In genomic region chr6:27864906-27865883, GRCh38 we compare ENCODE assay signal across 8 cellular contexts. TPM values are rescaled to one million over a fixed set of nuclear protein-coding genes. Genes with fewer than 3 reads are reported as not detected.
DNase-seq lines count a peak whose midpoint lies in the region; ATAC-seq, FAIRE-seq and TF ChIP-seq lines count a peak whose summit lies in the region.

No MANE protein-coding gene starts in this region.

- peak; percentile 80 for FAIRE-seq in HTR-8/SVneo (lab: Jason Lieb, UNC)

- H3K9me3 Mint-ChIP-seq in Calu3 (ENCODE audit: low read depth, unreplicated experiment) = peaks cover 3% of the 10 kb centered on the region

- H3K27ac ChIP-seq in epithelial cell of prostate = peak overlapping the region; percentile 80

- H3K4me1 Mint-ChIP-seq in Calu3 (ENCODE audit: low read depth, unreplicated experiment) = peaks cover 23% of the 10 kb centered on the region

- TSS peak; percentile 99 for BruUV-seq in Calu3 (replicated peaks; lab: Mats Ljungman, UMichigan)

- intact Hi-C loops in Calu3 (cut with micrococcal nuclease; ENCODE audit: unreplicated experiment) = no loop called here

- CTCF ChIA-PET in Calu3 (lab: Charles Lee) = interaction anchor here (0.6 to 3.1 kb wide), 8 partner anchors 24 to 42 kb away, joined by 3 to 33 read pairs (median 3); a partner anchor contains a TSS

- no peaks in the 10 kb centered on the region for H3K36me3 ChIP-seq in NT2/D1 (ENCODE audit: insufficient read depth, insufficient read length, low read length)

- peak; percentile 61 for ATAC-seq in GM21423 (IDR thresholded peaks at IDR 0.05; ENCODE audit: unreplicated experiment)

- DNase-seq in Calu3 (peak; percentile 76), HTR-8/SVneo (ENCODE audit: insufficient read length, low spot score) (peak; percentile 95), NT2/D1 (ENCODE audit: low read depth, low spot score) (peak; percentile 87), activated T-cell treated with anti-CD3 and anti-CD28 coated beads for 1 hour (ENCODE audit: low read depth) (peak; percentile 35), epithelial cell of prostate (ENCODE audit: low read depth, low spot score) (peak; percentile 94)
- peak; percentile 37 for DNase-seq in stimulated activated naive CD4-positive, alpha-beta T cell treated with Interleukin-2 at 50 U/mL for 16 hours (lab: John Stamatoyannopoulos, UW)

- H3K4me3 ChIP-seq in NT2/D1 (ENCODE audit: insufficient read length, low read depth) (peak overlapping the region; percentile 75), mononuclear cell (ENCODE audit: low read length) (peak overlapping the region; percentile 78)

- H3K27me3 Mint-ChIP-seq in Calu3 (ENCODE audit: unreplicated experiment) = no peaks in the 10 kb centered on the region

- peak overlapping the region; percentile 80 for H3K27ac Mint-ChIP-seq in Calu3 (ENCODE audit: unreplicated experiment)

- H3K27me3 ChIP-seq in NT2/D1 (ENCODE audit: insufficient read depth, insufficient read length) (no peaks in the 10 kb centered on the region), mononuclear cell (ENCODE audit: insufficient read depth, low read length) (no peaks in the 10 kb centered on the region)

- H3K9ac ChIP-seq in NT2/D1 (ENCODE audit: insufficient read length, low read depth) = peak overlapping the region; percentile 93

- H3K9me3 ChIP-seq in NT2/D1 (ENCODE audit: insufficient read depth, low read length) (no peaks in the 10 kb centered on the region), mononuclear cell (ENCODE audit: low read depth, low read length) (no peaks in the 10 kb centered on the region)

- no peak for TF ChIP-seq CTCF in Calu3 (IDR thresholded peaks at IDR 0.05; ENCODE audit: unreplicated experiment)

- H3K4me1 ChIP-seq in NT2/D1 (ENCODE audit: insufficient read depth, insufficient read length) = no peaks in the 10 kb centered on the region
- peaks cover 39% of the 10 kb centered on the region for H3K4me1 ChIP-seq in mononuclear cell (ENCODE audit: insufficient read depth, low read length)

- H3K4me3 Mint-ChIP-seq in Calu3 (ENCODE audit: low read depth, unreplicated experiment) = peak overlapping the region; percentile 92

- peaks cover 49% of the 10 kb centered on the region for H3K36me3 Mint-ChIP-seq in Calu3 (ENCODE audit: insufficient read depth, unreplicated experiment)

RNA-seq across cellular contexts. Expression of gene OR2B2, which starts 47.0 kb away (rescaled TPM):
- not detected in 2 replicates for total RNA-seq in Calu3 (2022)
- not detected for total RNA-seq in mononuclear cell

Comparison
In these comparisons a context has a peak if more than half of its experiments do, and no peak if none do; other contexts are left out.
1. Peak in every context shown above with its lines: DNase-seq, ATAC-seq, H3K4me3 ChIP-seq and H3K27ac ChIP-seq.
2. DNase-seq: peak in every context shown above with its lines; median percentile 95 in HTR-8/SVneo; 94 in epithelial cell of prostate; 87 in NT2/D1; 76 in Calu3; 37 in stimulated activated naive CD4-positive, alpha-beta T cell treated with Interleukin-2 at 50 U/mL for 16 hours; 35 in activated T-cell treated with anti-CD3 and anti-CD28 coated beads for 1 hour.